11 cellular contexts compared by ENCODE assay signal in the genomic region with DNA sequence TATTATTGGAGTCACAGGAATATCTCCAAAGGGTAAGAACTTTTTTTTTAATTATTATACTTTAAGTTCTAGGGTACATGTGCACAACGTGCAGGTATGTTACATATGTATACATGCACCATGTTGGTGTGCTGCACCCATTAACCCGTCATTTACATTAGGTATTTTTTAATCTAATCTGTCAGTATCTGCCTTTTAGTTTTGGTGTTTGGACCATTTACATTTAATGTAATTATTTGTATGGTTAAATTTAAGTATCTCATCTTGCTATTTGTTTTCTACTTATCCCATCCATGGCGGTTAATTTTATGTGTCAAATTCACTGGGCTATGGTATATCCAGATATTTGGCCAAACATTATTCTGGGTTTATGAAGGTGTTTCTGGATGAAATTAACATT. TPM values are rescaled to one million over a fixed set of nuclear protein-coding genes. Genes with fewer than 3 reads are reported as not detected.
"Had no signal": no experiment of that assay in that cellular context is flagged by ENCODE, and none has a peak within 500 bp of the region (broad histone marks: within the 10 kb centered on the region; RNA-seq: fewer than 3 reads in every experiment).

No MANE protein-coding gene starts in this region.

- H3K36me3 ChIP-seq: HAP-1 had no signal

- FAIRE-seq: H1, H54 had no signal

- H3K9ac ChIP-seq: GM23248 had no signal

- H2AFZ ChIP-seq: GM23248, GM23338 had no signal

- DNase-seq: GM23248, GOT3, H7, H9, HCEC 1CT, HFFc6 had no signal

- H3K4me2 ChIP-seq: GM23338 had no signal

- H3K4me3 ChIP-seq: GM23248, GM23338, HAP-1 had no signal

- H3K4me1 ChIP-seq: HAP-1 had no signal

- H3K9me3 ChIP-seq: HAP-1 had no signal

- H3K27ac ChIP-seq: GM23248 had no signal

- ATAC-seq: GM23338, HCT116 had no signal

RNA-seq across cellular contexts. Expression of a gene that starts 15.4 kb away (rescaled TPM):
- total RNA-seq: GM23248, GM23338, H1, H7, H9, HFFc6 had no signal
- polyA plus RNA-seq: GM23248, GM23338, H1 had no signal
